ENCODE assay signal across 6 cellular contexts in genomic region chr19:1251503-1252220, GRCh38. TPM values are rescaled to one million over a fixed set of nuclear protein-coding genes. Genes with fewer than 3 reads are reported as not detected.
DNase-seq lines count a peak whose midpoint lies in the region; ATAC-seq and TF ChIP-seq lines count a peak whose summit lies in the region.

No MANE protein-coding gene starts in this region.

- peak; percentile 47 to 56 (median 51) for TF ChIP-seq POLR2A in body of pancreas (IDR thresholded peaks at IDR 0.05)

- H3K27ac ChIP-seq in A673 (ENCODE audit: low read depth, low read length, poor library complexity, severe bottlenecking): peak overlapping the region; percentile 96
- peak overlapping the region; percentile 97 to 100 (median 100) for H3K27ac ChIP-seq in body of pancreas

- DNase-seq in A673 (ENCODE audit: low spot score): peak; percentile 64
- peak; percentile 73 for DNase-seq in NAMALWA (ENCODE audit: low spot score)
- peak; percentile 76 to 90 (median 86) for DNase-seq in body of pancreas
- DNase-seq in natural killer cell treated with Interleukin-12 subunit alpha and Interleukin-12 subunit beta and Interleukin-15 and Interleukin-18, amount 100 ng/mL, for 72 hours (ENCODE audit: low spot score): peak; percentile 82
- DNase-seq in SW 1271 (lab: John Stamatoyannopoulos, UW): no peak

- 0 to 1% methylated on average over 3 to 30 of the region's 31 CpGs for WGBS in body of pancreas, 2 donors

- TF ChIP-seq CTCF in A673 (conservative IDR thresholded peaks at IDR 0.05; ENCODE audit: low read depth, low read length): no peak
- no peak for TF ChIP-seq CTCF in body of pancreas (IDR thresholded peaks at IDR 0.05)

- peak overlapping the region; percentile 96 for H3K4me3 ChIP-seq in A673 (ENCODE audit: low read depth, low read length, poor library complexity, severe bottlenecking)
- H3K4me3 ChIP-seq in body of pancreas: peak overlapping the region; percentile 64 to 91

- H3K4me1 ChIP-seq in A673 (ENCODE audit: insufficient read depth, low read length, poor library complexity, severe bottlenecking) (peaks cover 36% of the 10 kb centered on the region), body of pancreas (peaks cover 68% of the 10 kb centered on the region)

- peaks cover 4 to 16% of the 10 kb centered on the region in 2 donors for H3K4me1 Mint-ChIP-seq in natural killer cell treated with Interleukin-12 subunit alpha and Interleukin-12 subunit beta and Interleukin-15 and Interleukin-18, amount 100 ng/mL, for 72 hours (ENCODE audit: low read depth in 2 of 2)

- no peaks in the 10 kb centered on the region for H3K27me3 ChIP-seq in A673 (replicated peaks; ENCODE audit: insufficient read depth, low read depth, low read length, poor library complexity)
- no peaks in the 10 kb centered on the region for H3K27me3 ChIP-seq in body of pancreas

- no peaks in the 10 kb centered on the region for H3K36me3 Mint-ChIP-seq in natural killer cell treated with Interleukin-12 subunit alpha and Interleukin-12 subunit beta and Interleukin-15 and Interleukin-18, amount 100 ng/mL, for 72 hours

- no peaks in the 10 kb centered on the region for H3K9me3 Mint-ChIP-seq in natural killer cell treated with Interleukin-12 subunit alpha and Interleukin-12 subunit beta and Interleukin-15 and Interleukin-18, amount 100 ng/mL, for 72 hours

- ATAC-seq in body of pancreas (no peak), HG03280 (IDR thresholded peaks at IDR 0.05; ENCODE audit: unreplicated experiment) (no peak)
- ATAC-seq in natural killer cell treated with Interleukin-12 subunit alpha and Interleukin-12 subunit beta and Interleukin-15 and Interleukin-18, amount 100 ng/mL, for 72 hours: no peak

- intact Hi-C loops in A673 (cut with micrococcal nuclease; ENCODE audit: unreplicated experiment) (no loop called here), body of pancreas (cut with DNase I) (no loop called here)

- BruUV-seq in A673 (replicated peaks; lab: Mats Ljungman, UMichigan): TSS peak; percentile 10

- H3K27ac Mint-ChIP-seq in natural killer cell treated with Interleukin-12 subunit alpha and Interleukin-12 subunit beta and Interleukin-15 and Interleukin-18, amount 100 ng/mL, for 72 hours: peak overlapping the region; percentile 80 to 92

- POLR2A ChIA-PET in A673 (lab: Charles Lee; ENCODE audit: low non-redundant PET): no interaction called here

- H3K4me3 Mint-ChIP-seq in natural killer cell treated with Interleukin-12 subunit alpha and Interleukin-12 subunit beta and Interleukin-15 and Interleukin-18, amount 100 ng/mL, for 72 hours: peak overlapping the region; percentile 84

- H3K36me3 ChIP-seq in A673 (ENCODE audit: insufficient read depth, low read length, poor library complexity, severe bottlenecking): peaks cover 48% of the 10 kb centered on the region
- peaks cover 21 to 24% of the 10 kb centered on the region in 2 donors for H3K36me3 ChIP-seq in body of pancreas (replicated peaks in 1 of 2; ENCODE audit: insufficient read depth in 1 of 2, low read depth in 2 of 2)

- no peaks in the 10 kb centered on the region for H3K27me3 Mint-ChIP-seq in natural killer cell treated with Interleukin-12 subunit alpha and Interleukin-12 subunit beta and Interleukin-15 and Interleukin-18, amount 100 ng/mL, for 72 hours

- H3K9me3 ChIP-seq in A673 (ENCODE audit: low read depth, low read length, poor library complexity, severe bottlenecking) (no peaks in the 10 kb centered on the region), body of pancreas (no peaks in the 10 kb centered on the region)

- CTCF ChIA-PET in A673 (lab: Charles Lee): interaction anchor here (0.7 kb wide), 1 partner anchor 198 kb away, joined by 4 read pairs; no protein-coding TSS in a partner anchor

RNA-seq across cellular contexts. Expression of gene MIDN, which starts 3.3 kb away (rescaled TPM):
- total RNA-seq in A673 (2021) (156 and 169 TPM in 2 replicates), body of pancreas (10 to 100 TPM; 36.3 to 43.5 TPM)
- total RNA-seq in natural killer cell treated with Interleukin-12 subunit alpha and Interleukin-12 subunit beta and Interleukin-15 and Interleukin-18, amount 100 ng/mL, for 72 hours: 10 to 100 TPM; 85.9 to 88.3 TPM

RNA-seq across cellular contexts. Expression of gene ATP5F1D, which starts 10.1 kb away (rescaled TPM):
- total RNA-seq in A673 (2021) (237 and 250 TPM in 2 replicates), body of pancreas (100 to 1,000 TPM; 156 to 157 TPM)
- total RNA-seq in natural killer cell treated with Interleukin-12 subunit alpha and Interleukin-12 subunit beta and Interleukin-15 and Interleukin-18, amount 100 ng/mL, for 72 hours: 100 to 1,000 TPM; 163 to 215 TPM

RNA-seq across cellular contexts. Expression of gene CBARP, which starts 13.9 kb away (rescaled TPM):
- 13.3 and 15.0 TPM in 2 replicates for total RNA-seq in A673 (2021)
- under 1 TPM; 0.33 to 0.78 TPM for total RNA-seq in body of pancreas
- under 1 TPM in 1 of 2 donors, not detected in 1; 0.28 TPM for total RNA-seq in natural killer cell treated with Interleukin-12 subunit alpha and Interleukin-12 subunit beta and Interleukin-15 and Interleukin-18, amount 100 ng/mL, for 72 hours

RNA-seq across cellular contexts. Expression of gene CIRBP, which starts 17.5 kb away (rescaled TPM):
- total RNA-seq in A673 (2021) (287 and 386 TPM in 2 replicates), body of pancreas (100 to 1,000 TPM; 582 to 630 TPM)
- 100 to 1,000 TPM; 226 to 251 TPM for total RNA-seq in natural killer cell treated with Interleukin-12 subunit alpha and Interleukin-12 subunit beta and Interleukin-15 and Interleukin-18, amount 100 ng/mL, for 72 hours

RNA-seq across cellular contexts. Expression of gene FAM174C, which starts 23.7 kb away (rescaled TPM):
- total RNA-seq in A673 (2021) (69.4 and 88.6 TPM in 2 replicates), body of pancreas (10 to 100 TPM; 48.0 to 63.9 TPM)
- 10 to 100 TPM; 59.5 to 94.2 TPM for total RNA-seq in natural killer cell treated with Interleukin-12 subunit alpha and Interleukin-12 subunit beta and Interleukin-15 and Interleukin-18, amount 100 ng/mL, for 72 hours

Comparison
In these comparisons a context has a peak if more than half of its experiments do, and no peak if none do; other contexts are left out.
1. DNase-seq: peak in A673 (single experiment), NAMALWA (single experiment), body of pancreas (4 of 4) and natural killer cell treated with Interleukin-12 subunit alpha and Interleukin-12 subunit beta and Interleukin-15 and Interleukin-18, amount 100 ng/mL, for 72 hours (single experiment); none in SW 1271 (0 of 2).